Comparison of ENCODE assay signal across 9 cellular contexts in the genomic region with DNA sequence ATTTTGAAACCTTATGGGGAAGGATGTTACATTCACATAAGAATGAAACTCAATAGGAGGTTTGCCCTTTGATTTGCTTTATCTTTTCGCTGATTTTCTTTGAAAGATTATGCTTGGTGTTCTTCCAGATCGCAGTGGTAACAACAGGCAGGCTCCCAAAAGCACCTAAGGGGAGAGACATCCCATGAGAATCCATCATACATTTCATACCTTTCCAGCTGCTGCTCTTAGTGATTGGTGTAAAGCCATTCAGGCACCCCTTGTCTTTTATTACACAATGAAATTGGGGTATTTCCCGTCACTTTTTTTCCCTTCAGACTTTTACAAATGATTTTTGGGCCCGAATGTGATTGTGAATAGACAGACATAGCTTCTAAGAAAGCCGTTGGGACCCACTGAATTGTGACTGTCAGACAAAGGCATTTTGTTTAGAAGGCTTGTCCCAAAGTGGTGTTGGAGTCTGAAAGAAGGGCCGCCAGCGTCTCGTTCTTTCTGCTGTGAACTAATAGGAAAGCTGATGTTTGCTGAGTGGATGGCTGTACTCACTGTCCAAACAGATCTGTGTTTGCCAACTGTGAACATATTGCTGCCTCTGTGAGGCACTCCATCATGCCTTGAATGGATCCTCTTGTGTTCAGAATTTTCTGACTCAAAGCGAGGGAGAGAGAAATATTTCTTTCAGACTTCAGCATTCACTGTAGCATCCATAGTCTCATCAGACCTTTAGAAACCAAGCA.
DNase-seq lines count a peak whose midpoint lies in the region; ATAC-seq and TF ChIP-seq lines count a peak whose summit lies in the region.
"Had no signal": no experiment of that assay in that cellular context is flagged by ENCODE, and none has a peak within 500 bp of the region (broad histone marks: within the 10 kb centered on the region; RNA-seq: fewer than 3 reads in every experiment).

No MANE protein-coding gene starts in this region.

- peaks cover 30% of the 10 kb centered on the region for H3K36me3 Mint-ChIP-seq in activated T-cell treated with anti-CD3 and anti-CD28 coated beads, Interleukin-2, amount 50 U/mL, for 4 hours (ENCODE audit: insufficient read depth)

- H3K27me3 Mint-ChIP-seq in activated T-cell treated with anti-CD3 and anti-CD28 coated beads, Interleukin-2, amount 50 U/mL, for 4 hours (ENCODE audit: low read depth), result no peaks in the 10 kb centered on the region

- DNase-seq in HuH-7.5 (ENCODE audit: low spot score) (peak; percentile 63), amygdala (lab: John Stamatoyannopoulos, UW) (peak in 47 of 56 donors; percentile 4 to 85 (median 41)), hypothalamus (lab: John Stamatoyannopoulos, UW) (peak in 40 of 51 donors; percentile 1 to 79 (median 38)), sciatic nerve (ENCODE audit: low spot score) (no peak), mesendoderm (no peak), MM.1S (no peak), SW480 (ENCODE audit: low spot score) (no peak)
- DNase-seq in activated T-cell treated with anti-CD3 and anti-CD28 coated beads, Interleukin-2, amount 50 U/mL, for 4 hours, result no peak
- DNase-seq: uterus had no signal

- H3K4me1 Mint-ChIP-seq in activated T-cell treated with anti-CD3 and anti-CD28 coated beads, Interleukin-2, amount 50 U/mL, for 4 hours (ENCODE audit: low read depth), result no peaks in the 10 kb centered on the region

- no peak overlapping the region for H2BK5ac ChIP-seq in mesendoderm (ENCODE audit: low read length)

- H3K27ac ChIP-seq in mesendoderm (ENCODE audit: low read depth, low read length) (no peak overlapping the region), MM.1S (ENCODE audit: low read length) (no peak overlapping the region)

- H3K79me2 ChIP-seq in mesendoderm (ENCODE audit: control insufficient read depth, insufficient read depth, low read length) (peaks cover 24% of the 10 kb centered on the region), MM.1S (ENCODE audit: low read length) (peaks cover 94% of the 10 kb centered on the region)

- no peaks in the 10 kb centered on the region for H3K36me3 ChIP-seq in mesendoderm (ENCODE audit: control insufficient read depth, insufficient read depth, low read length)
- H3K36me3 ChIP-seq in MM.1S (replicated peaks; ENCODE audit: insufficient read depth, low read length), result peaks cover 6% of the 10 kb centered on the region
- H3K36me3 ChIP-seq: uterus had no signal

- no peak overlapping the region for H2BK15ac ChIP-seq in mesendoderm (replicated peaks; ENCODE audit: low read depth)

- no peak for TF ChIP-seq CTCF in MM.1S (IDR thresholded peaks at IDR 0.05; ENCODE audit: low read length)

- no peak overlapping the region for H3K4me2 ChIP-seq in mesendoderm (ENCODE audit: low read length)
- no peak overlapping the region for H3K4me2 ChIP-seq in MM.1S (ENCODE audit: low read depth, low read length)

- no peak overlapping the region for H2AFZ ChIP-seq in MM.1S (ENCODE audit: low read length)

- H2BK120ac ChIP-seq in mesendoderm (ENCODE audit: low read depth, low read length), result no peak overlapping the region

- no peaks in the 10 kb centered on the region for H3K9me3 ChIP-seq in MM.1S (replicated peaks; ENCODE audit: insufficient read depth, low read length)
- H3K9me3 ChIP-seq: uterus had no signal

- H3K4me3 ChIP-seq in mesendoderm (ENCODE audit: low read length) (no peak overlapping the region), MM.1S (ENCODE audit: low read length) (no peak overlapping the region)
- H3K4me3 ChIP-seq: uterus had no signal

- no peak overlapping the region for H3K4me3 Mint-ChIP-seq in activated T-cell treated with anti-CD3 and anti-CD28 coated beads, Interleukin-2, amount 50 U/mL, for 4 hours

- intact Hi-C loops in sciatic nerve (cut with DNase I), result no loop called here

- H4K8ac ChIP-seq in mesendoderm (ENCODE audit: low read depth, low read length), result no peak overlapping the region

- peak; percentile 59 for ATAC-seq in sciatic nerve
- no peak for ATAC-seq in activated T-cell treated with anti-CD3 and anti-CD28 coated beads, Interleukin-2, amount 50 U/mL, for 4 hours

- no peak overlapping the region for H3K9ac ChIP-seq in mesendoderm (ENCODE audit: low read length)
- no peak overlapping the region for H3K9ac ChIP-seq in MM.1S (ENCODE audit: low read length)

- WGBS in mesendoderm (ENCODE audit: extremely low coverage, insufficient coverage, low lambda C conversion rate), result no CpG with 5 or more reads among the region's 9 CpGs

- no peak overlapping the region for H4K5ac ChIP-seq in mesendoderm (ENCODE audit: low read length)

- no peak overlapping the region for H2AK5ac ChIP-seq in mesendoderm (ENCODE audit: low read length)

- no peaks in the 10 kb centered on the region for H3F3A ChIP-seq in MM.1S (ENCODE audit: insufficient read depth, low read length)

- no peak overlapping the region for H3K4ac ChIP-seq in mesendoderm (ENCODE audit: low read depth, low read length)

- H3K79me1 ChIP-seq in mesendoderm (ENCODE audit: low read length), result peaks cover 16% of the 10 kb centered on the region

- no peak overlapping the region for H3K23ac ChIP-seq in mesendoderm (ENCODE audit: low read length)

- H3K9me3 Mint-ChIP-seq in activated T-cell treated with anti-CD3 and anti-CD28 coated beads, Interleukin-2, amount 50 U/mL, for 4 hours, result peaks cover 19% of the 10 kb centered on the region

- H3K27me3 ChIP-seq in mesendoderm (ENCODE audit: insufficient read depth, low read length, poor library complexity), result no peaks in the 10 kb centered on the region
- no peaks in the 10 kb centered on the region for H3K27me3 ChIP-seq in MM.1S (replicated peaks; ENCODE audit: insufficient read depth, low read length)
- H3K27me3 ChIP-seq: uterus had no signal

- no peak overlapping the region for H3K18ac ChIP-seq in mesendoderm (ENCODE audit: low read length)

- H3K56ac ChIP-seq in mesendoderm (ENCODE audit: low read length), result no peak overlapping the region

- peaks cover 5% of the 10 kb centered on the region for H4K20me1 ChIP-seq in MM.1S (ENCODE audit: insufficient read depth, low read length)

- H3K9me2 ChIP-seq in MM.1S (replicated peaks; ENCODE audit: insufficient read depth, low read length), result no peaks in the 10 kb centered on the region

- H3K4me1 ChIP-seq in mesendoderm (ENCODE audit: control insufficient read depth, low read depth, low read length) (peaks cover 4% of the 10 kb centered on the region), MM.1S (ENCODE audit: low read length) (no peaks in the 10 kb centered on the region)

Comparison
In these comparisons a context has a peak if more than half of its experiments do, and no peak if none do; other contexts are left out.
1. DNase-seq: peak in HuH-7.5 (single experiment), amygdala (47 of 56) and hypothalamus (40 of 51); none in sciatic nerve (single experiment), mesendoderm (single experiment), MM.1S (single experiment), activated T-cell treated with anti-CD3 and anti-CD28 coated beads, Interleukin-2, amount 50 U/mL, for 4 hours (single experiment) and SW480 (single experiment).